8 cellular contexts compared by ENCODE assay signal in genomic region chr15:91261345-91261744, GRCh38.
"Had no signal": no experiment of that assay in that cellular context is flagged by ENCODE, and none has a peak within 500 bp of the region (broad histone marks: within the 10 kb centered on the region; RNA-seq: fewer than 3 reads in every experiment).

No MANE protein-coding gene starts in this region.

- FAIRE-seq: HepG2, HTR-8/SVneo, K562 had no signal

- H3K4me3 ChIP-seq: K562 had no signal

- H3K27ac ChIP-seq: HL-60, KMS-11 had no signal

- DNase-seq: IMR-90, KBM-7, KG1 had no signal

- ATAC-seq: HepG2, K562 had no signal
